In genomic region chr1:226711976-226712778, GRCh38 we compare ENCODE assay signal across 8 cellular contexts. TPM values are rescaled to one million over a fixed set of nuclear protein-coding genes. Genes with fewer than 3 reads are reported as not detected.
A peak's percentile ranks its signal among the peaks of the same experiment; 100 is the strongest.
DNase-seq lines count a peak whose midpoint lies in the region; ATAC-seq and TF ChIP-seq lines count a peak whose summit lies in the region.

No MANE protein-coding gene starts in this region.

- H3K36me3 ChIP-seq in SU-DHL-6 (ENCODE audit: low read length) (peaks cover 15% of the 10 kb centered on the region), ascending aorta (no peaks in the 10 kb centered on the region)

- DNase-seq in NCI-H2227 treated with DMSO at 0.1 percent for 48 hours (lab: John Stamatoyannopoulos, UW): no peak
- DNase-seq in ascending aorta (ENCODE audit: low spot score in 2 of 2): no peak
- DNase-seq in SW480 (ENCODE audit: low spot score): no peak
- no peak for DNase-seq in NCI-H82 treated with DMSO at 0.1 percent for 48 hours (lab: John Stamatoyannopoulos, UW; ENCODE audit: unreplicated experiment)

- TF ChIP-seq CTCF in SU-DHL-6 (IDR thresholded peaks at IDR 0.05; ENCODE audit: insufficient read depth, low read length, poor library complexity, severe bottlenecking) (no peak), ascending aorta (IDR thresholded peaks at IDR 0.05) (no peak)

- H3K4me3 ChIP-seq in SU-DHL-6 (ENCODE audit: insufficient read depth, low read length, poor library complexity, severe bottlenecking) (peak overlapping the region; percentile 42), ascending aorta (no peak overlapping the region)

- H3K9me3 ChIP-seq in SU-DHL-6 (ENCODE audit: insufficient read depth, low read length) (no peaks in the 10 kb centered on the region), ascending aorta (no peaks in the 10 kb centered on the region)

- peaks cover 3 to 10% of the 10 kb centered on the region in 2 donors for H3K4me1 ChIP-seq in ascending aorta

- no peaks in the 10 kb centered on the region for H3K27me3 ChIP-seq in SU-DHL-6 (ENCODE audit: low read length)
- no peaks in the 10 kb centered on the region for H3K27me3 ChIP-seq in layer of hippocampus (ENCODE audit: control insufficient read depth, insufficient read depth, low read length)
- no peaks in the 10 kb centered on the region for H3K27me3 ChIP-seq in ascending aorta

- intact Hi-C loops in ascending aorta (cut with DNase I): loop anchor here (2.0 kb wide), 1 partner anchor 25 kb away; no protein-coding TSS in a partner anchor

- H3K4me2 ChIP-seq in SU-DHL-6 (ENCODE audit: low read depth, low read length, poor library complexity, severe bottlenecking): peak overlapping the region; percentile 67

- peaks cover 55% of the 10 kb centered on the region for H3F3A ChIP-seq in SU-DHL-6 (ENCODE audit: insufficient read depth)

- ATAC-seq in GM18498 (IDR thresholded peaks at IDR 0.05; ENCODE audit: unreplicated experiment) (peak; percentile 95), GM21786 (IDR thresholded peaks at IDR 0.05; ENCODE audit: unreplicated experiment) (peak; percentile 92)

- H3K9me2 ChIP-seq in SU-DHL-6 (replicated peaks; ENCODE audit: insufficient read depth, low read length): no peaks in the 10 kb centered on the region

- no peak overlapping the region for H2AFZ ChIP-seq in SU-DHL-6 (ENCODE audit: low read depth, low read length, severe bottlenecking)

- H3K79me2 ChIP-seq in SU-DHL-6 (ENCODE audit: insufficient read depth, low read length): peaks cover 62% of the 10 kb centered on the region

- H3K27ac ChIP-seq in SU-DHL-6 (ENCODE audit: low read depth, low read length) (peak overlapping the region; percentile 95), layer of hippocampus (ENCODE audit: low read depth, low read length) (peak overlapping the region; percentile 75), ascending aorta (no peak overlapping the region)

- H4K20me1 ChIP-seq in SU-DHL-6 (ENCODE audit: low read depth, low read length): peaks cover 3% of the 10 kb centered on the region; the same call in 1 of the 2 replicates

- peak overlapping the region; percentile 48 for H3K9ac ChIP-seq in SU-DHL-6 (ENCODE audit: low read length)

RNA-seq across cellular contexts. Expression of gene ITPKB, which starts 26.9 kb away (rescaled TPM):
- 27.5 TPM for total RNA-seq in ascending aorta

Comparison
In these comparisons a context has a peak if more than half of its experiments do, and no peak if none do; other contexts are left out.
1. H3K27ac ChIP-seq: peak in SU-DHL-6 (single experiment) and layer of hippocampus (single experiment); none in ascending aorta (0 of 2).